Comparison of ENCODE assay signal across 12 cellular contexts in genomic region chr20:34058831-34059230, GRCh38. TPM values are rescaled to one million over a fixed set of nuclear protein-coding genes. Genes with fewer than 3 reads are reported as not detected.
DNase-seq lines count a peak whose midpoint lies in the region; ATAC-seq lines count a peak whose summit lies in the region.
"Had no signal": no experiment of that assay in that cellular context is flagged by ENCODE, and none has a peak within 500 bp of the region (broad histone marks: within the 10 kb centered on the region; RNA-seq: fewer than 3 reads in every experiment).

No MANE protein-coding gene starts in this region.

- peak overlapping the region; percentile 56 for H3K4me3 Mint-ChIP-seq in T-helper 17 cell

- peak; percentile 45 for ATAC-seq in HG03342 (IDR thresholded peaks at IDR 0.05; ENCODE audit: unreplicated experiment)
- peak; percentile 88 for ATAC-seq in T-helper 17 cell
- ATAC-seq in GM18873 (IDR thresholded peaks at IDR 0.05; ENCODE audit: low FRiP score, unreplicated experiment), result no peak
- ATAC-seq: foreskin keratinocyte had no signal

- H3K9me3 ChIP-seq in T-helper 17 cell (ENCODE audit: control insufficient read depth, low read length, poor library complexity, severe bottlenecking), result no peaks in the 10 kb centered on the region
- H3K9me3 ChIP-seq: stomach had no signal

- no peaks in the 10 kb centered on the region for H3K27me3 Mint-ChIP-seq in T-helper 17 cell

- peak overlapping the region; percentile 39 for H3K27ac Mint-ChIP-seq in T-helper 17 cell

- H3K4me1 Mint-ChIP-seq in T-helper 17 cell, result peaks cover 64% of the 10 kb centered on the region

- DNase-seq in NCI-H2029 (lab: John Stamatoyannopoulos, UW), result peak; percentile 27
- DNase-seq in NCI-H2029 treated with DMSO at 0.1 percent for 48 hours (lab: John Stamatoyannopoulos, UW), result no peak
- no peak for DNase-seq in T-helper 17 cell
- DNase-seq in lung microvascular endothelial cell (ENCODE audit: low read depth in 2 of 2), result peak; percentile 10 to 78
- DNase-seq in GM19240 (ENCODE audit: insufficient read length, low spot score), result no peak
- DNase-seq in NCI-H2107 (lab: John Stamatoyannopoulos, UW), result no peak
- DNase-seq: activated CD8-positive, alpha-beta memory T cell treated with anti-CD3 and anti-CD28 coated beads for 24 hours; foreskin keratinocyte; NCI-H1092; stomach had no signal

- H3K36me3 Mint-ChIP-seq in T-helper 17 cell (ENCODE audit: low read depth), result peaks cover 3% of the 10 kb centered on the region

RNA-seq across cellular contexts. Expression of gene EIF2S2, which starts 53.2 kb away (rescaled TPM):
- total RNA-seq in T-helper 17 cell, result 10 to 100 TPM; 18.8 to 20.6 TPM
- 57.8 and 68.7 TPM in 2 replicates for total RNA-seq in lung microvascular endothelial cell

Comparison
In these comparisons a context has a peak if more than half of its experiments do, and no peak if none do; other contexts are left out.
1. DNase-seq: peak in NCI-H2029 (single experiment) and lung microvascular endothelial cell (2 of 2); none in NCI-H2029 treated with DMSO at 0.1 percent for 48 hours (single experiment), T-helper 17 cell (0 of 3), GM19240 (single experiment) and NCI-H2107 (single experiment).